ENCODE assay signal across 8 cellular contexts in the genomic region with DNA sequence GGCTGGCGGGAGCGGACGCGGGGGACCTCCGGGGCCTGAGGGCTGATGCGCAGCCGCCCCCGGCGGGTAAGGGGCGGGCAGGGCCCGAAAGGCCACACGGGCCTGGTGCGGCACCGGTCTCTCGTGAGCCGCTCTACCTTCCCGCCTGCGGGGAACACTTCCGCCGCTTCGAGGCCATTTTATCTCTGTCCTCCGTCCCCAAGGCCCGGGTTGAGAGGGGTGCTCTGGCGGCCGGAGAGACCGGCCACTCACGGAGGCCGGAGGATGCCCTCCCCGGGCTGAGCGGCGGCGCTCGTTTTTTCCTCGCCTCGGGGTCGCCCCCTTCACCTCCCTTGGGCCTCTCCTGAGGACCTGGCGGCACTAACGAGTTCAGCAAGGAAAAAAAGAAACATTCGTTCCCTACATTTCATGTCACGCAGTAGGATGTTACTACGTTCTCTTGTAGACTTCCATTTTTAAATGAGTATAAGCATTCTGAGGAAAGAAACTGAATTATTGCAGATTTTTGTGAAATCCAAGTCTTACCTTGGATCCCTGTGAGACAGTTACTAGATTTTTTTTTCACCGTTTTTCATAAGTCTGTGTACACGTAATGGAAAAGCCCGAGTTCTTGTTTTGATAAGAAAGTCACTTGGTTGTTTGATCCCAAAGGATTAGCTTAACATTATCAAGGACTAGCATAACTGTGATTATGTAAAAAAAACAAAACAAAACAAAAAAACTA. TPM values are rescaled to one million over a fixed set of nuclear protein-coding genes. Genes with fewer than 3 reads are reported as not detected.
DNase-seq lines count a peak whose midpoint lies in the region; ATAC-seq, FAIRE-seq and TF ChIP-seq lines count a peak whose summit lies in the region.

No MANE protein-coding gene starts in this region.

- H3K9me3 ChIP-seq in gastroesophageal sphincter, result no peaks in the 10 kb centered on the region
- no peaks in the 10 kb centered on the region for H3K9me3 ChIP-seq in pancreas

- intact Hi-C loops in activated CD8-positive, alpha-beta T cell treated with anti-CD3 and anti-CD28 coated beads for 36 hours (cut with micrococcal nuclease), result loop anchor here (2.0 to 10.0 kb wide), 4 partner anchors 34 to 247 kb away; a partner anchor contains a TSS
- intact Hi-C loops in pancreas (cut with DNase I), result loop anchor here in 1 of 3 donors (2.0 to 10.0 kb wide), 2 partner anchors 35 to 117 kb away; a partner anchor contains a TSS

- H3K4me3 ChIP-seq in gastroesophageal sphincter (peak overlapping the region; percentile 93 to 98), pancreas (peak overlapping the region; percentile 65 to 89 (median 88))

- ATAC-seq in activated CD8-positive, alpha-beta memory T cell treated with anti-CD3 and anti-CD28 coated beads, Interleukin-2, amount 10 ng/mL, durations not matched to agents 7 days and 5 days, result no peak
- ATAC-seq in GM21825 (IDR thresholded peaks at IDR 0.05; ENCODE audit: unreplicated experiment) (peak; percentile 36), gastroesophageal sphincter (peak; percentile 63), pancreas (peak; percentile 12 to 47 (median 38))
- ATAC-seq in activated CD8-positive, alpha-beta T cell treated with anti-CD3 and anti-CD28 coated beads for 36 hours, result peak; percentile 28

- peak; percentile 74 for DNase-seq in activated CD8-positive, alpha-beta memory T cell treated with anti-CD3 and anti-CD28 coated beads, Interleukin-2, amount 10 ng/mL, durations not matched to agents 7 days and 5 days
- DNase-seq in activated CD8-positive, alpha-beta memory T cell treated with anti-CD3 and anti-CD28 coated beads, Interleukin-2, amount 50 U/mL, for 4 hours, result no peak
- DNase-seq in KG1 (lab: John Stamatoyannopoulos, UW) (peak; percentile 37), pancreas (no peak)
- peak; percentile 61 for DNase-seq in activated CD8-positive, alpha-beta T cell treated with anti-CD3 and anti-CD28 coated beads for 36 hours
- no peak for DNase-seq in effector CD4-positive, alpha-beta T cell

- H3K27me3 ChIP-seq in gastroesophageal sphincter (no peaks in the 10 kb centered on the region), pancreas (no peaks in the 10 kb centered on the region)

- no peaks in the 10 kb centered on the region for H3K36me3 ChIP-seq in gastroesophageal sphincter
- no peaks in the 10 kb centered on the region for H3K36me3 ChIP-seq in pancreas

- H3K27me3 Mint-ChIP-seq in activated CD8-positive, alpha-beta memory T cell treated with anti-CD3 and anti-CD28 coated beads, Interleukin-2, amount 10 ng/mL, durations not matched to agents 7 days and 5 days, result no peaks in the 10 kb centered on the region
- H3K27me3 Mint-ChIP-seq in activated CD8-positive, alpha-beta T cell treated with anti-CD3 and anti-CD28 coated beads for 36 hours, result no peaks in the 10 kb centered on the region

- peaks cover 46% of the 10 kb centered on the region for H3K4me1 Mint-ChIP-seq in activated CD8-positive, alpha-beta memory T cell treated with anti-CD3 and anti-CD28 coated beads, Interleukin-2, amount 10 ng/mL, durations not matched to agents 7 days and 5 days
- peaks cover 46% of the 10 kb centered on the region for H3K4me1 Mint-ChIP-seq in activated CD8-positive, alpha-beta T cell treated with anti-CD3 and anti-CD28 coated beads for 36 hours (ENCODE audit: low read depth)

- no peak for TF ChIP-seq POLR2A in gastroesophageal sphincter (IDR thresholded peaks at IDR 0.05)

- POLR2A ChIA-PET in activated CD8-positive, alpha-beta T cell treated with anti-CD3 and anti-CD28 coated beads for 36 hours (lab: Charles Lee), result interaction anchor here (1.0 to 3.3 kb wide), 13 partner anchors 10 to 254 kb away, joined by 3 to 41 read pairs (median 7); a partner anchor contains a TSS

- TF ChIP-seq EP300 in gastroesophageal sphincter (IDR thresholded peaks at IDR 0.05), result no peak

- peak overlapping the region; percentile 93 for H3K27ac Mint-ChIP-seq in activated CD8-positive, alpha-beta memory T cell treated with anti-CD3 and anti-CD28 coated beads, Interleukin-2, amount 10 ng/mL, durations not matched to agents 7 days and 5 days
- H3K27ac Mint-ChIP-seq in activated CD8-positive, alpha-beta T cell treated with anti-CD3 and anti-CD28 coated beads for 36 hours, result peak overlapping the region; percentile 89

- TF ChIP-seq CTCF in activated CD8-positive, alpha-beta T cell treated with anti-CD3 and anti-CD28 coated beads for 36 hours (IDR thresholded peaks at IDR 0.05), result no peak
- peak in 1 of 4 experiments; percentile 3 for TF ChIP-seq CTCF in gastroesophageal sphincter (IDR thresholded peaks at IDR 0.05)
- no peak for TF ChIP-seq CTCF in pancreas (IDR thresholded peaks at IDR 0.05)

- H3K9me3 Mint-ChIP-seq in activated CD8-positive, alpha-beta memory T cell treated with anti-CD3 and anti-CD28 coated beads, Interleukin-2, amount 10 ng/mL, durations not matched to agents 7 days and 5 days (ENCODE audit: low read depth), result peaks cover 4% of the 10 kb centered on the region
- H3K9me3 Mint-ChIP-seq in activated CD8-positive, alpha-beta T cell treated with anti-CD3 and anti-CD28 coated beads for 36 hours, result no peaks in the 10 kb centered on the region

- CTCF ChIA-PET in activated CD8-positive, alpha-beta memory T cell treated with anti-CD3 and anti-CD28 coated beads, Interleukin-2, amount 10 ng/mL, durations not matched to agents 7 days and 5 days (lab: Charles Lee), result interaction anchor here (0.9 to 2.1 kb wide), 7 partner anchors 13 to 62 kb away, joined by 3 to 12 read pairs (median 3); a partner anchor contains a TSS
- CTCF ChIA-PET in activated CD8-positive, alpha-beta T cell treated with anti-CD3 and anti-CD28 coated beads for 36 hours (lab: Charles Lee), result interaction anchor here (1.5 to 1.6 kb wide), 2 partner anchors 37 to 62 kb away, joined by 6 to 7 read pairs; a partner anchor contains a TSS

- FAIRE-seq in pancreas (lab: Jason Lieb, UNC), result no peak

- H3K4me1 ChIP-seq in gastroesophageal sphincter, result peaks cover 7 to 63% (median 11%) of the 10 kb centered on the region in 3 donors
- H3K4me1 ChIP-seq in pancreas, result peaks cover 13 to 40% (median 28%) of the 10 kb centered on the region in 3 donors

- H3K27ac ChIP-seq in gastroesophageal sphincter (peak overlapping the region; percentile 82 to 99 (median 98)), pancreas (peak overlapping the region; percentile 95 to 99 (median 98))

- H3K36me3 Mint-ChIP-seq in activated CD8-positive, alpha-beta memory T cell treated with anti-CD3 and anti-CD28 coated beads, Interleukin-2, amount 10 ng/mL, durations not matched to agents 7 days and 5 days, result peaks cover 44% of the 10 kb centered on the region
- peaks cover 47% of the 10 kb centered on the region for H3K36me3 Mint-ChIP-seq in activated CD8-positive, alpha-beta T cell treated with anti-CD3 and anti-CD28 coated beads for 36 hours (ENCODE audit: low read depth)

- 0% methylated on average over 6 to 8 of the region's 44 CpGs for WGBS in gastroesophageal sphincter (ENCODE audit: low coverage in 1 of 2), 2 donors
- 0% methylated on average over 17 to 44 of the region's 44 CpGs for WGBS in pancreas, 2 donors

- peak overlapping the region; percentile 88 for H3K4me3 Mint-ChIP-seq in activated CD8-positive, alpha-beta memory T cell treated with anti-CD3 and anti-CD28 coated beads, Interleukin-2, amount 10 ng/mL, durations not matched to agents 7 days and 5 days
- peak overlapping the region; percentile 85 for H3K4me3 Mint-ChIP-seq in activated CD8-positive, alpha-beta T cell treated with anti-CD3 and anti-CD28 coated beads for 36 hours

RNA-seq across cellular contexts. Expression of a gene that starts 0.6 kb away (rescaled TPM):
- total RNA-seq in activated CD8-positive, alpha-beta memory T cell treated with anti-CD3 and anti-CD28 coated beads, Interleukin-2, amount 10 ng/mL, durations not matched to agents 7 days and 5 days, result 100 to 1,000 TPM; 103 to 128 TPM
- total RNA-seq in activated CD8-positive, alpha-beta T cell treated with anti-CD3 and anti-CD28 coated beads for 36 hours, result 10 to 100 TPM; 79.9 to 80.6 TPM
- total RNA-seq in gastroesophageal sphincter (100 to 1,000 TPM in 1 of 4 donors, 10 to 100 TPM in 3; 52.1 to 123 (median 79.9) TPM), pancreas (10 to 100 TPM; 35.6 to 51.4 (median 42.8) TPM)
- polyA plus RNA-seq in pancreas, result 10 to 100 TPM; 55.4 to 85.6 TPM

RNA-seq across cellular contexts. Expression of a gene that starts 34.0 kb away (rescaled TPM):
- 100 to 1,000 TPM in 1 of 2 experiments, 10 to 100 TPM in 1; 95.4 to 128 TPM for total RNA-seq in activated CD8-positive, alpha-beta memory T cell treated with anti-CD3 and anti-CD28 coated beads, Interleukin-2, amount 10 ng/mL, durations not matched to agents 7 days and 5 days
- 10 to 100 TPM; 70.8 to 74.1 TPM for total RNA-seq in activated CD8-positive, alpha-beta T cell treated with anti-CD3 and anti-CD28 coated beads for 36 hours
- total RNA-seq in gastroesophageal sphincter (10 to 100 TPM in 2 of 4 donors, 1 to 10 TPM in 2; 3.1 to 11.7 (median 9.1) TPM), pancreas (1 to 10 TPM; 3.3 to 9.6 (median 7.4) TPM)
- 10 to 100 TPM in 1 of 2 donors, 1 to 10 TPM in 1; 6.7 to 10.1 TPM for polyA plus RNA-seq in pancreas

RNA-seq across cellular contexts. Expression of a gene that starts 34.8 kb away (rescaled TPM):
- 10 to 100 TPM; 47.8 to 50.2 TPM for total RNA-seq in activated CD8-positive, alpha-beta memory T cell treated with anti-CD3 and anti-CD28 coated beads, Interleukin-2, amount 10 ng/mL, durations not matched to agents 7 days and 5 days
- 100 to 1,000 TPM in 1 of 2 experiments, 10 to 100 TPM in 1; 95.5 to 105 TPM for total RNA-seq in activated CD8-positive, alpha-beta T cell treated with anti-CD3 and anti-CD28 coated beads for 36 hours
- total RNA-seq in gastroesophageal sphincter (100 to 1,000 TPM; 256 to 921 (median 488) TPM), pancreas (100 to 1,000 TPM; 155 to 792 (median 241) TPM)
- 100 to 1,000 TPM in 1 of 2 donors, 10 to 100 TPM in 1; 97.7 to 162 TPM for polyA plus RNA-seq in pancreas

Comparison
In these comparisons a context has a peak if more than half of its experiments do, and no peak if none do; other contexts are left out.
1. DNase-seq: peak in activated CD8-positive, alpha-beta memory T cell treated with anti-CD3 and anti-CD28 coated beads, Interleukin-2, amount 10 ng/mL, durations not matched to agents 7 days and 5 days (single experiment), KG1 (single experiment) and activated CD8-positive, alpha-beta T cell treated with anti-CD3 and anti-CD28 coated beads for 36 hours (single experiment); none in activated CD8-positive, alpha-beta memory T cell treated with anti-CD3 and anti-CD28 coated beads, Interleukin-2, amount 50 U/mL, for 4 hours (single experiment), pancreas (0 of 6) and effector CD4-positive, alpha-beta T cell (single experiment).
2. RNA of a gene that starts 34.0 kb away (total RNA-seq): 95.4 to 128 TPM in activated CD8-positive, alpha-beta memory T cell treated with anti-CD3 and anti-CD28 coated beads, Interleukin-2, amount 10 ng/mL, durations not matched to agents 7 days and 5 days and 70.8 to 74.1 TPM in activated CD8-positive, alpha-beta T cell treated with anti-CD3 and anti-CD28 coated beads for 36 hours; 3.1 to 11.7 TPM in gastroesophageal sphincter and 3.3 to 9.6 TPM in pancreas; every median in the first group is over 4 times any median in the second.